In genomic region chr6:108689279-108690161, GRCh38 we compare ENCODE assay signal across 11 cellular contexts.
DNase-seq lines count a peak whose midpoint lies in the region; ATAC-seq and TF ChIP-seq lines count a peak whose summit lies in the region.
"Had no signal": no experiment of that assay in that cellular context is flagged by ENCODE, and none has a peak within 500 bp of the region (broad histone marks: within the 10 kb centered on the region; RNA-seq: fewer than 3 reads in every experiment).

No MANE protein-coding gene starts in this region.

- peaks cover 20% of the 10 kb centered on the region; the same call in 1 of the 2 replicates for H3K36me3 ChIP-seq in RWPE2 (ENCODE audit: low read depth)
- H3K36me3 ChIP-seq: neural progenitor cell had no signal

- H3K27me3 ChIP-seq in RWPE2 (ENCODE audit: insufficient read depth, poor library complexity, severe bottlenecking) = no peaks in the 10 kb centered on the region
- H3K27me3 ChIP-seq: neural progenitor cell had no signal

- DNase-seq in ELR (ENCODE audit: low read depth) (peak; percentile 90), RWPE2 (ENCODE audit: low spot score) (peak; percentile 98), glomerular visceral epithelial cell (ENCODE audit: extremely low spot score) (peak; percentile 95), retinal pigment epithelial cell (ENCODE audit: low read depth) (peak; percentile 60)
- DNase-seq in NK-92 treated with Interleukin-12 subunit alpha and Interleukin-12 subunit beta, amount 100 ng/mL, for 24 hours (lab: John Stamatoyannopoulos, UW) = no peak
- no peak for DNase-seq in stimulated activated CD4-positive, alpha-beta T cell treated with anti-CD3 and anti-CD28 coated beads, Interleukin-2, amount 100 ng/mL, for 48 hours
- DNase-seq: activated naive CD4-positive, alpha-beta T cell treated with anti-CD3 and anti-CD28 coated beads, Interleukin-2, amount 10 ng/mL, durations not matched to agents 7 days and 5 days; NCI-H187 had no signal

- no peaks in the 10 kb centered on the region for H3K9me3 ChIP-seq in RWPE2 (ENCODE audit: severe bottlenecking)

- no peak overlapping the region for H3K4me3 ChIP-seq in RWPE2 (ENCODE audit: severe bottlenecking)
- H3K4me3 ChIP-seq in retinal pigment epithelial cell (ENCODE audit: low read length) = no peak overlapping the region
- H3K4me3 ChIP-seq: neural progenitor cell had no signal

- TF ChIP-seq CTCF in RWPE2 (IDR thresholded peaks at IDR 0.05; ENCODE audit: poor library complexity, severe bottlenecking) (no peak), retinal pigment epithelial cell (conservative IDR thresholded peaks at IDR 0.05; ENCODE audit: low read depth, low read length) (no peak)

- peaks cover 49% of the 10 kb centered on the region for H3K4me1 ChIP-seq in RWPE2 (ENCODE audit: insufficient read depth, poor library complexity, severe bottlenecking)
- H3K4me1 ChIP-seq: neural progenitor cell had no signal

- ATAC-seq in RWPE2 (ENCODE audit: low read depth) (peak; percentile 88), GM21390 (IDR thresholded peaks at IDR 0.05; ENCODE audit: unreplicated experiment) (no peak), GM21786 (IDR thresholded peaks at IDR 0.05; ENCODE audit: unreplicated experiment) (no peak)

- H3K27ac ChIP-seq in RWPE2 (ENCODE audit: poor library complexity, severe bottlenecking) = peak overlapping the region; percentile 84
- H3K27ac ChIP-seq: neural progenitor cell had no signal

Comparison
In these comparisons a context has a peak if more than half of its experiments do, and no peak if none do; other contexts are left out.
1. DNase-seq: peak in ELR (single experiment), RWPE2 (single experiment), glomerular visceral epithelial cell (single experiment) and retinal pigment epithelial cell (single experiment); none in NK-92 treated with Interleukin-12 subunit alpha and Interleukin-12 subunit beta, amount 100 ng/mL, for 24 hours (single experiment) and stimulated activated CD4-positive, alpha-beta T cell treated with anti-CD3 and anti-CD28 coated beads, Interleukin-2, amount 100 ng/mL, for 48 hours (0 of 2).